ENCODE assay signal across 8 cellular contexts in the genomic region with DNA sequence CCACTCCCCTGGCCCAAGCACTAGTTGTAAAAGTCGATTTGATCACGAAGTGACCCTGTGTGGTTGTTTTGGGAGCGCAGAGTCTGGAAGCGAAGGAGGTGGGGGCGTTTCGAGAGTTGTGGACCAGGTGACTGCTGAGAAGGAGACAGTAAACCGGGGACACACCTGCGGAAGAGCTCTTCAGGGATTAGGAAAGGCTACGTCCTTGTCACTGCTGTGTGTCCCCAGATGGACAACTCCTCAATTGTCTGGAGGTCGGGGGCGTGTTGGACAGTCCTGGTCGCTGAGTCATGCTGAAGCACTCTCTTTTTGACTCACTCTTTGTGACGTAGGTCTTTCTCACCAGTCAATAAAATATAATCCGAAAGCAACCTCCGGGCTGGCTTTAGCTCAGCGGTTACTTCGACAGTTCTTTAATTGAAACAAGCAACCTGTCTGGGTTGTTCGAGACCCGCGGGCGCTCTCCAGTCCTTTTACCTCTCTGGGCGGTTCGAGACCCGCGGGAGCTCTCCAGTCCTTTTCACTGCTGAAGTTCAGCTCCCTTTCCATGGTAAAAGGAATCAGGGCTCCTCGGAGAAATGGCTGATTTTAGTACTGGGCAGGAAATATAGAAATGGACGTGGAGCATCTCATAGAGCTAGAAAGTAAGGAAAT. TPM values are rescaled to one million over a fixed set of nuclear protein-coding genes. Genes with fewer than 3 reads are reported as not detected.
DNase-seq lines count a peak whose midpoint lies in the region; ATAC-seq and TF ChIP-seq lines count a peak whose summit lies in the region.

No MANE protein-coding gene starts in this region.

- DNase-seq in BE2C, result peak; percentile 81
- DNase-seq in NCI-H82 (lab: John Stamatoyannopoulos, UW), result peak; percentile 94
- peak; percentile 71 to 72 for DNase-seq in activated CD8-positive, alpha-beta memory T cell treated with anti-CD3 and anti-CD28 coated beads for 1 hour (ENCODE audit: extremely low read depth in 1 of 2, low read depth in 1 of 2)
- peak; percentile 70 for DNase-seq in effector CD4-positive, alpha-beta T cell
- DNase-seq in lung (ENCODE audit: low spot score), result peak; percentile 92
- peak; percentile 69 to 89 (median 70) for DNase-seq in stimulated activated CD4-positive, alpha-beta T cell treated with anti-CD3 and anti-CD28 coated beads, TNF-alpha, amount 100 ng/mL, for 1 hour (ENCODE audit: low read depth in 3 of 3, low spot score in 1 of 3)

- H3K9me3 ChIP-seq in BE2C (no peaks in the 10 kb centered on the region), lung (ENCODE audit: control insufficient read depth in 2 of 2, insufficient read depth in 1 of 2, low read length in 1 of 2) (no peaks in the 10 kb centered on the region)

- no peaks in the 10 kb centered on the region for H3K27me3 ChIP-seq in BE2C
- no peaks in the 10 kb centered on the region for H3K27me3 ChIP-seq in lung (ENCODE audit: control insufficient read depth, insufficient read depth)

- H3K4me1 ChIP-seq in BE2C, result no peaks in the 10 kb centered on the region
- H3K4me1 ChIP-seq in lung (ENCODE audit: control insufficient read depth in 2 of 2, insufficient read depth in 2 of 2, low read length in 2 of 2), result no peaks in the 10 kb centered on the region

- TF ChIP-seq CTCF in BE2C (IDR thresholded peaks at IDR 0.05; ENCODE audit: low read depth, low read length), result no peak
- no peak for TF ChIP-seq CTCF in lung (IDR thresholded peaks at IDR 0.05; ENCODE audit: control extremely low read depth, extremely low read depth)

- peak overlapping the region; percentile 63 for H3K4me3 ChIP-seq in BE2C (ENCODE audit: low read depth, low read length)
- peak overlapping the region; percentile 7 for H3K4me3 ChIP-seq in lung

- ATAC-seq in GM19372 (IDR thresholded peaks at IDR 0.05; ENCODE audit: low read depth, unreplicated experiment), result peak; percentile 81
- peak; percentile 92 for ATAC-seq in HG03520 (IDR thresholded peaks at IDR 0.05; ENCODE audit: unreplicated experiment)
- ATAC-seq in lung (ENCODE audit: insufficient read depth, low FRiP score), result peak; percentile 95

- peaks cover 4% of the 10 kb centered on the region for H3K36me3 ChIP-seq in BE2C
- peaks cover 2 to 9% of the 10 kb centered on the region in 2 donors for H3K36me3 ChIP-seq in lung (ENCODE audit: control insufficient read depth in 2 of 2, insufficient read depth in 2 of 2, low read length in 2 of 2)

- H3K27ac ChIP-seq in lung (ENCODE audit: low read depth in 1 of 2, low read length in 1 of 2), result peak overlapping the region; percentile 74 to 78

- WGBS in lung, 2 donors, result 0 to 1% methylated on average over 27 of the region's 27 CpGs

RNA-seq across cellular contexts. Expression of a gene that starts 10.8 kb away (rescaled TPM):
- 63.4 TPM for polyA plus RNA-seq in BE2C (2012; ENCODE audit: insufficient read depth, insufficient read length, low read depth)
- 10 to 100 TPM; 30.2 to 43.3 TPM for total RNA-seq in lung
- 10 to 100 TPM; 52.1 to 73.8 TPM for polyA plus RNA-seq in lung

RNA-seq across cellular contexts. Expression of a gene that starts 19.8 kb away (rescaled TPM):
- 17.7 TPM for polyA plus RNA-seq in BE2C (2012; ENCODE audit: insufficient read depth, insufficient read length, low read depth)
- 10 to 100 TPM; 24.6 to 37.2 TPM for total RNA-seq in lung
- 10 to 100 TPM; 15.6 to 18.8 TPM for polyA plus RNA-seq in lung

RNA-seq across cellular contexts. Expression of a gene that starts 19.9 kb away (rescaled TPM):
- 176 TPM for polyA plus RNA-seq in BE2C (2012; ENCODE audit: insufficient read depth, insufficient read length, low read depth)
- total RNA-seq in lung, result 10 to 100 TPM; 46.9 to 54.6 TPM
- polyA plus RNA-seq in lung, result 10 to 100 TPM; 43.8 to 49.8 TPM

RNA-seq across cellular contexts. Expression of a gene that starts 37.6 kb away (rescaled TPM):
- 7.3 TPM for polyA plus RNA-seq in BE2C (2012; ENCODE audit: insufficient read depth, insufficient read length, low read depth)
- 1 to 10 TPM in 1 of 2 donors, under 1 TPM in 1; 0.60 to 1.7 TPM for total RNA-seq in lung
- polyA plus RNA-seq in lung, result 1 to 10 TPM; 1.5 to 1.9 TPM

RNA-seq across cellular contexts. Expression of a gene that starts 46.3 kb away (rescaled TPM):
- polyA plus RNA-seq in BE2C (2012; ENCODE audit: insufficient read depth, insufficient read length, low read depth), result 41.5 TPM
- total RNA-seq in lung, result 10 to 100 TPM; 15.0 to 25.5 TPM
- 10 to 100 TPM; 16.6 to 17.9 TPM for polyA plus RNA-seq in lung

Comparison
In these comparisons a context has a peak if more than half of its experiments do, and no peak if none do; other contexts are left out.
1. Peak in every context shown above with its lines: DNase-seq, ATAC-seq, H3K4me3 ChIP-seq and H3K27ac ChIP-seq.